Comparison of ENCODE assay signal across 8 cellular contexts in genomic region chr12:112380663-112381420, GRCh38. TPM values are rescaled to one million over a fixed set of nuclear protein-coding genes. Genes with fewer than 3 reads are reported as not detected.
DNase-seq lines count a peak whose midpoint lies in the region; ATAC-seq lines count a peak whose summit lies in the region.

No MANE protein-coding gene starts in this region.

- no peak for ATAC-seq in stimulated activated memory B cell treated with anti-CD40 and anti-IgM and Interleukin-4, amounts not matched to agents 10 μg/mL and 1 μg/mL and 100 μg/mL, for 72 hours

- no peaks in the 10 kb centered on the region for H3K9me3 ChIP-seq in CD4-positive, alpha-beta memory T cell (ENCODE audit: control insufficient read depth in 1 of 2, low read length in 2 of 2)
- H3K9me3 ChIP-seq in HUES64 (ENCODE audit: insufficient read depth, low read depth, low read length), result no peaks in the 10 kb centered on the region

- H3K4me3 ChIP-seq in CD4-positive, alpha-beta memory T cell (ENCODE audit: low read length in 2 of 2), result peak overlapping the region; percentile 24 to 94
- H3K4me3 ChIP-seq in HUES64 (ENCODE audit: low read length), result peak overlapping the region; percentile 92

- DNase-seq in CD4-positive, alpha-beta memory T cell, result no peak
- peak; percentile 43 for DNase-seq in astrocyte of the hippocampus (ENCODE audit: low read depth, low spot score)
- DNase-seq in islet precursor cell, result peak; percentile 68
- no peak for DNase-seq in HPDE6-E6E7 (ENCODE audit: extremely low spot score)
- DNase-seq in activated CD8-positive, alpha-beta memory T cell treated with anti-CD3 and anti-CD28 coated beads, Interleukin-2, amount 50 U/mL, for 48 hours, result no peak
- DNase-seq in central memory CD4-positive, alpha-beta T cell, result no peak

- H3K36me3 Mint-ChIP-seq in CD4-positive, alpha-beta memory T cell, result peaks cover 0 to 9% of the 10 kb centered on the region in 2 donors
- no peaks in the 10 kb centered on the region for H3K36me3 Mint-ChIP-seq in stimulated activated memory B cell treated with anti-CD40 and anti-IgM and Interleukin-4, amounts not matched to agents 10 μg/mL and 1 μg/mL and 100 μg/mL, for 72 hours

- 49% methylated on average over 34 of the region's 34 CpGs for WGBS in HUES64

- H3K36me3 ChIP-seq in CD4-positive, alpha-beta memory T cell (ENCODE audit: insufficient read depth, low read length), result no peaks in the 10 kb centered on the region
- H3K36me3 ChIP-seq in HUES64 (ENCODE audit: insufficient read depth, low read length), result no peaks in the 10 kb centered on the region

- H3K27ac ChIP-seq in CD4-positive, alpha-beta memory T cell (ENCODE audit: low read depth, low read length), result peak overlapping the region; percentile 59
- no peak overlapping the region for H3K27ac ChIP-seq in HUES64 (ENCODE audit: low read depth, low read length)

- peaks cover 18% of the 10 kb centered on the region for H3K4me1 ChIP-seq in CD4-positive, alpha-beta memory T cell (ENCODE audit: insufficient read depth, low read length)
- H3K4me1 ChIP-seq in HUES64 (ENCODE audit: insufficient read depth, low read length), result no peaks in the 10 kb centered on the region; the same call in 1 of the 2 replicates

- H3K27me3 ChIP-seq in CD4-positive, alpha-beta memory T cell (ENCODE audit: insufficient read depth, low read length), result no peaks in the 10 kb centered on the region
- no peaks in the 10 kb centered on the region for H3K27me3 ChIP-seq in HUES64 (ENCODE audit: insufficient read depth, low read length)

- H3K27me3 Mint-ChIP-seq in CD4-positive, alpha-beta memory T cell, result no peaks in the 10 kb centered on the region
- no peaks in the 10 kb centered on the region for H3K27me3 Mint-ChIP-seq in stimulated activated memory B cell treated with anti-CD40 and anti-IgM and Interleukin-4, amounts not matched to agents 10 μg/mL and 1 μg/mL and 100 μg/mL, for 72 hours

- peak overlapping the region; percentile 86 to 96 (median 92) for H3K4me3 Mint-ChIP-seq in CD4-positive, alpha-beta memory T cell
- H3K4me3 Mint-ChIP-seq in stimulated activated memory B cell treated with anti-CD40 and anti-IgM and Interleukin-4, amounts not matched to agents 10 μg/mL and 1 μg/mL and 100 μg/mL, for 72 hours, result peak overlapping the region; percentile 90

- CTCF ChIA-PET in CD4-positive, alpha-beta memory T cell (lab: Charles Lee; ENCODE audit: partially characterized antibody), result interaction anchor here (1.2 kb wide), 1 partner anchor 71 kb away, joined by 3 read pairs; no protein-coding TSS in a partner anchor

- intact Hi-C loops in CD4-positive, alpha-beta memory T cell (cut with micrococcal nuclease), result loop anchor here (10.0 kb wide), 1 partner anchor 276 kb away; the partner anchor contains the start of gene NAA25

- no peaks in the 10 kb centered on the region for H3K9me3 Mint-ChIP-seq in CD4-positive, alpha-beta memory T cell
- no peaks in the 10 kb centered on the region for H3K9me3 Mint-ChIP-seq in stimulated activated memory B cell treated with anti-CD40 and anti-IgM and Interleukin-4, amounts not matched to agents 10 μg/mL and 1 μg/mL and 100 μg/mL, for 72 hours

- POLR2A ChIA-PET in CD4-positive, alpha-beta memory T cell (lab: Charles Lee; ENCODE audit: partially characterized antibody), result interaction anchor here (0.8 kb wide), 1 partner anchor 37 kb away, joined by 3 read pairs; no protein-coding TSS in a partner anchor

- H3K4me1 Mint-ChIP-seq in CD4-positive, alpha-beta memory T cell, result peaks cover 18 to 30% (median 22%) of the 10 kb centered on the region in 4 donors
- H3K4me1 Mint-ChIP-seq in stimulated activated memory B cell treated with anti-CD40 and anti-IgM and Interleukin-4, amounts not matched to agents 10 μg/mL and 1 μg/mL and 100 μg/mL, for 72 hours, result peaks cover 33% of the 10 kb centered on the region

- H3K9ac ChIP-seq in HUES64 (ENCODE audit: low read depth, low read length), result peak overlapping the region; percentile 79

- peak overlapping the region; percentile 62 to 95 (median 89) for H3K27ac Mint-ChIP-seq in CD4-positive, alpha-beta memory T cell
- H3K27ac Mint-ChIP-seq in stimulated activated memory B cell treated with anti-CD40 and anti-IgM and Interleukin-4, amounts not matched to agents 10 μg/mL and 1 μg/mL and 100 μg/mL, for 72 hours, result peak overlapping the region; percentile 75

RNA-seq across cellular contexts. Expression of gene HECTD4, which starts 1.4 kb away (rescaled TPM):
- 10 to 100 TPM; 51.8 to 61.3 TPM for total RNA-seq in CD4-positive, alpha-beta memory T cell
- 1 to 10 TPM in 1 of 2 donors, under 1 TPM in 1; 0.75 to 6.7 TPM for polyA plus RNA-seq in CD4-positive, alpha-beta memory T cell
- polyA plus RNA-seq in HUES64 (2013, experiment 1 of 2), result 7.9 TPM
- 11.0 TPM for polyA plus RNA-seq in HUES64 (2013, experiment 2 of 2)

RNA-seq across cellular contexts. Expression of gene RPL6, which starts 28.6 kb away (rescaled TPM):
- total RNA-seq in CD4-positive, alpha-beta memory T cell, result 1,000 to 10,000 TPM; 1,625 to 1,665 TPM
- polyA plus RNA-seq in CD4-positive, alpha-beta memory T cell, result 100 to 1,000 TPM; 361 to 726 TPM
- polyA plus RNA-seq in HUES64 (2013, experiment 1 of 2), result 1,771 TPM
- polyA plus RNA-seq in HUES64 (2013, experiment 2 of 2), result 1,936 TPM

RNA-seq across cellular contexts. Expression of gene PTPN11, which starts 37.9 kb away (rescaled TPM):
- 10 to 100 TPM; 45.3 to 47.7 TPM for total RNA-seq in CD4-positive, alpha-beta memory T cell
- polyA plus RNA-seq in CD4-positive, alpha-beta memory T cell, result 10 to 100 TPM; 57.1 to 72.2 TPM
- 51.7 TPM for polyA plus RNA-seq in HUES64 (2013, experiment 1 of 2)
- 54.3 TPM for polyA plus RNA-seq in HUES64 (2013, experiment 2 of 2)

Comparison
In these comparisons a context has a peak if more than half of its experiments do, and no peak if none do; other contexts are left out.
1. DNase-seq: peak in astrocyte of the hippocampus (single experiment) and islet precursor cell (single experiment); none in CD4-positive, alpha-beta memory T cell (0 of 5), HPDE6-E6E7 (single experiment), activated CD8-positive, alpha-beta memory T cell treated with anti-CD3 and anti-CD28 coated beads, Interleukin-2, amount 50 U/mL, for 48 hours (single experiment) and central memory CD4-positive, alpha-beta T cell (single experiment).